Comparison of ENCODE assay signal across 1 cellular context in the genomic region with DNA sequence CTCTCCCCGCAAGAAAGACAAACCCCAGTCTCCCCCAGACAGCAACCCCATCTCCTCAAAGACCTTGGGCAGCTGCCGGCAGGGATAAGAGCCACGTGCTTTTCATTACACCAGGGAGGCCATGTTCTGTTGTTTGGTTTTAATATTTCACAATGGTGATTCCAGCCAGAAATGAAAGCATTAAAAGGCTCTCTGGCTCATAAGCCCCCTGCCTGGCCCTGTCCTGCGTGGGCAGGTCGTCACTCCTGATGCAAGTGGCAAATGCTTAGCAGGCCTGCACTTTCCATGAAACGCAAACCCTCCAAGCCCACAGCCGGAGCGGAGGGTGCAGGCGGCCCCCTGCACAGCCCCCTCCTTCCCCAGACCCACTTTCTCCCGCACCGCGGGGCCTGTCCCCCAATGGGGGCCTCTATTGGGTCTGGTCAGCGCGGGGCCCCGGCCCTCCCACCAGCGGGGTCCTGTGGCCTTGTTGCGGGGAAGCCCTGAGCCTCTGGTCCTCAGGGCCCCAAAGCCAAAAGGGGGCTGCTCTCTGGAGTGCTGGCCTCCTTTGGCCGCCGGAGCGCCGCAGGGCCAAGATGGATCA.
TF ChIP-seq lines count a peak whose summit lies in the region.

No MANE protein-coding gene starts in this region.

TF ChIP-seq in K562, 482 proteins besides CTCF, POLR2A, EP300 and RAD21 (continued from another document):
- TF ChIP-seq, protein P1, sequence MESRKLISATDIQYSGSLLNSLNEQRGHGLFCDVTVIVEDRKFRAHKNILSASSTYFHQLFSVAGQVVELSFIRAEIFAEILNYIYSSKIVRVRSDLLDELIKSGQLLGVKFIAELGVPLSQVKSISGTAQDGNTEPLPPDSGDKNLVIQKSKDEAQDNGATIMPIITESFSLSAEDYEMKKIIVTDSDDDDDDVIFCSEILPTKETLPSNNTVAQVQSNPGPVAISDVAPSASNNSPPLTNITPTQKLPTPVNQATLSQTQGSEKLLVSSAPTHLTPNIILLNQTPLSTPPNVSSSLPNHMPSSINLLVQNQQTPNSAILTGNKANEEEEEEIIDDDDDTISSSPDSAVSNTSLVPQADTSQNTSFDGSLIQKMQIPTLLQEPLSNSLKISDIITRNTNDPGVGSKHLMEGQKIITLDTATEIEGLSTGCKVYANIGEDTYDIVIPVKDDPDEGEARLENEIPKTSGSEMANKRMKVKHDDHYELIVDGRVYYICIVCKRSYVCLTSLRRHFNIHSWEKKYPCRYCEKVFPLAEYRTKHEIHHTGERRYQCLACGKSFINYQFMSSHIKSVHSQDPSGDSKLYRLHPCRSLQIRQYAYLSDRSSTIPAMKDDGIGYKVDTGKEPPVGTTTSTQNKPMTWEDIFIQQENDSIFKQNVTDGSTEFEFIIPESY (CRISPR knock-in tag; IDR thresholded peaks at IDR 0.05), result peak; percentile 61
- TF ChIP-seq L3MBTL2 (IDR thresholded peaks at IDR 0.05), result peak; percentile 42; the same call in 1 of the 2 replicates
- no peak for TF ChIP-seq NUFIP1 (IDR thresholded peaks at IDR 0.05; ENCODE audit: partially characterized antibody)
- TF ChIP-seq GABPB1 (CRISPR knock-in tag; IDR thresholded peaks at IDR 0.05), result 0 out of 2 replicates have a peak, but pooled peaks have one; percentile 31
- TF ChIP-seq YY1 (IDR thresholded peaks at IDR 0.05; ENCODE audit: borderline replicate concordance in 1 of 3, control insufficient read depth in 1 of 3, extremely low read depth in 1 of 3, insufficient read depth in 3 of 3, insufficient read length in 1 of 3, insufficient replicate concordance in 2 of 3, low read depth in 1 of 3, low read length in 2 of 3), result peak in 1 of 3 experiments; percentile 40
- TF ChIP-seq, protein P2, sequence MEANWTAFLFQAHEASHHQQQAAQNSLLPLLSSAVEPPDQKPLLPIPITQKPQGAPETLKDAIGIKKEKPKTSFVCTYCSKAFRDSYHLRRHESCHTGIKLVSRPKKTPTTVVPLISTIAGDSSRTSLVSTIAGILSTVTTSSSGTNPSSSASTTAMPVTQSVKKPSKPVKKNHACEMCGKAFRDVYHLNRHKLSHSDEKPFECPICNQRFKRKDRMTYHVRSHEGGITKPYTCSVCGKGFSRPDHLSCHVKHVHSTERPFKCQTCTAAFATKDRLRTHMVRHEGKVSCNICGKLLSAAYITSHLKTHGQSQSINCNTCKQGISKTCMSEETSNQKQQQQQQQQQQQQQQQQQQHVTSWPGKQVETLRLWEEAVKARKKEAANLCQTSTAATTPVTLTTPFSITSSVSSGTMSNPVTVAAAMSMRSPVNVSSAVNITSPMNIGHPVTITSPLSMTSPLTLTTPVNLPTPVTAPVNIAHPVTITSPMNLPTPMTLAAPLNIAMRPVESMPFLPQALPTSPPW (CRISPR knock-in tag; IDR thresholded peaks at IDR 0.05), result no peak
